20 cellular contexts compared by ENCODE assay signal in the genomic region with DNA sequence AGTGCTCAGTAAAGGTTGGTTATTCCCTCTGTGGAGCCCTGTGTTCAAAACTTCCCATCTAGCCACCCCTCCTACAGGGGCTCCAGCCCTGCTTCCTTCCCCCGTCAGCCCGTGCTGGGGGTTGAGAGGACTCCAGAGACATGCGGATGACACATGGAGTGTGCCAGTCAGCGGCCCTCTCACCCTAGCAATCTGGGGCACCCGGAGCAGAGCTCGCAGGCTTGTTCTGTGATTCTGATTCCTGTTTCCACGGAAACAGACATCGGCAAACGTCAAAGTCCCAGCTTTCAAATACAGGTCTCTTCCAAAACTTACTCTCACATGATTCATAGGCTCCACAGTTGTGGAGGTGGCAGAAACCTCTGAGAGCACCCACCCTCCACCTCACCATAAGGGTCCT. TPM values are rescaled to one million over a fixed set of nuclear protein-coding genes. Genes with fewer than 3 reads are reported as not detected.
DNase-seq lines count a peak whose midpoint lies in the region; ATAC-seq, FAIRE-seq and TF ChIP-seq lines count a peak whose summit lies in the region.
"Had no signal": no experiment of that assay in that cellular context is flagged by ENCODE, and none has a peak within 500 bp of the region (broad histone marks: within the 10 kb centered on the region; RNA-seq: fewer than 3 reads in every experiment).

No MANE protein-coding gene starts in this region.

- no peak overlapping the region for H3K4me3 ChIP-seq in H1 (ENCODE audit: extremely low read depth in 1 of 4, insufficient read depth in 2 of 4, low read depth in 3 of 4, low read length in 4 of 4)
- no peak overlapping the region for H3K4me3 ChIP-seq in esophagus muscularis mucosa
- H3K4me3 ChIP-seq: HAP-1 had no signal

- no peak overlapping the region for H3K18ac ChIP-seq in H1 (ENCODE audit: extremely low read depth, low read length)

- TF ChIP-seq RAD21 in H1 (IDR thresholded peaks at IDR 0.05 in 1 of 2, conservative IDR thresholded peaks at IDR 0.05 in 1 of 2; ENCODE audit: low read depth in 2 of 2, low read length in 2 of 2), result no peak

- no peaks in the 10 kb centered on the region for H4K20me1 ChIP-seq in H1 (replicated peaks in 1 of 2; ENCODE audit: control insufficient read depth in 1 of 2, insufficient read depth in 2 of 2, low read length in 2 of 2)

- no peak overlapping the region for H2BK5ac ChIP-seq in H1 (ENCODE audit: low read depth, low read length)

- H3K4ac ChIP-seq in H1 (replicated peaks; ENCODE audit: insufficient read length, low read depth, low read length), result no peak overlapping the region

- H2AFZ ChIP-seq in H1 (ENCODE audit: low read length), result no peak overlapping the region

- ATAC-seq in HG02973 (IDR thresholded peaks at IDR 0.05; ENCODE audit: unreplicated experiment), result no peak

- no peak overlapping the region for H3K56ac ChIP-seq in H1 (replicated peaks; ENCODE audit: insufficient read length, low read depth, low read length)

- peaks cover 0 to 6% (median 0%) of the 10 kb centered on the region in 4 experiments; a peak in 4 of 7 replicates for H3K27me3 ChIP-seq in H1 (replicated peaks in 1 of 4; ENCODE audit: control insufficient read depth in 3 of 4, extremely low read depth in 1 of 4, insufficient read depth in 3 of 4, low read length in 3 of 4)
- H3K27me3 ChIP-seq in esophagus muscularis mucosa, result no peaks in the 10 kb centered on the region

- no peak overlapping the region for H2BK20ac ChIP-seq in H1 (ENCODE audit: low read length)

- DNase-seq in NCI-H2227 (lab: John Stamatoyannopoulos, UW; ENCODE audit: unreplicated experiment) (peak; percentile 21), NCI-H2227 treated with DMSO at 0.1 percent for 48 hours (lab: John Stamatoyannopoulos, UW) (no peak), M059J (ENCODE audit: low read depth) (peak; percentile 34), H1 (ENCODE audit: low read depth in 1 of 2, low spot score in 2 of 2) (no peak), nucleus accumbens (lab: John Stamatoyannopoulos, UW) (peak in 35 of 56 donors; percentile 15 to 78 (median 36)), T1000 (lab: John Stamatoyannopoulos, UW) (no peak), esophagus muscularis mucosa (ENCODE audit: extremely low spot score) (no peak)
- DNase-seq: ACHN; C1 segment of cervical spinal cord; Calu3; CD4-positive, alpha-beta T cell; DMS153; DMS79 treated with DMSO at 0.1 percent for 48 hours; EL; GOT3 had no signal

- no peak overlapping the region for H4K91ac ChIP-seq in H1 (replicated peaks; ENCODE audit: insufficient read length, low read length)

- H3K9me3 ChIP-seq in H1 (ENCODE audit: insufficient read depth in 2 of 2, low read depth in 1 of 2, low read length in 1 of 2) (no peaks in the 10 kb centered on the region), esophagus muscularis mucosa (no peaks in the 10 kb centered on the region)
- H3K9me3 ChIP-seq: HAP-1 had no signal

- H3K4me2 ChIP-seq in H1 (ENCODE audit: insufficient read depth in 1 of 2, low read depth in 2 of 2, low read length in 2 of 2), result no peak overlapping the region

- intact Hi-C loops in esophagus muscularis mucosa (cut with DNase I), result loop anchor here (10.0 kb wide), 1 partner anchor 291 kb away; no protein-coding TSS in a partner anchor

- H2BK120ac ChIP-seq in H1 (replicated peaks; ENCODE audit: low read depth, low read length), result no peak overlapping the region

- no peaks in the 10 kb centered on the region for H3K79me2 ChIP-seq in H1 (ENCODE audit: control insufficient read depth in 1 of 2, insufficient read depth in 2 of 2, low read length in 2 of 2)

- H3K27ac ChIP-seq in H1 (ENCODE audit: low read depth, low read length) (no peak overlapping the region), esophagus muscularis mucosa (replicated peaks in 1 of 4) (no peak overlapping the region)

- 81% methylated on average over 9 of the region's 9 CpGs; no CpG with 5 or more reads in 1 of the 2 experiments for WGBS in H1 (ENCODE audit: extremely low coverage in 1 of 2, insufficient coverage in 1 of 2, insufficient read length in 1 of 2, insufficient replicate concordance in 2 of 2, low coverage in 1 of 2, low lambda C conversion rate in 2 of 2, missing lambda C conversion rate in 1 of 2), 2 experiments
- 72% methylated on average over 9 of the region's 9 CpGs for WGBS in esophagus muscularis mucosa

- H3K4me1 ChIP-seq in H1 (replicated peaks in 1 of 4; ENCODE audit: control insufficient read depth in 3 of 4, insufficient read depth in 4 of 4, low read length in 3 of 4), result peaks cover 0 to 3% (median 2%) of the 10 kb centered on the region in 4 experiments; a peak in 2 of 7 replicates
- H3K4me1 ChIP-seq in esophagus muscularis mucosa, result peaks cover 8 to 12% (median 10%) of the 10 kb centered on the region in 4 donors
- H3K4me1 ChIP-seq: HAP-1 had no signal

- no peak overlapping the region for H4K8ac ChIP-seq in H1 (ENCODE audit: extremely low read depth, insufficient read depth, low read length)

- TF ChIP-seq POLR2A in H1 (IDR thresholded peaks at IDR 0.05; ENCODE audit: control extremely low read depth in 1 of 2, low read depth in 2 of 2, low read length in 2 of 2) (no peak), esophagus muscularis mucosa (IDR thresholded peaks at IDR 0.05; ENCODE audit: low read depth) (no peak)

- 0 out of 2 replicates have a peak overlapping the region, but pooled peaks have one; percentile 50 for H2BK12ac ChIP-seq in H1 (ENCODE audit: low read depth, low read length)

- no peak overlapping the region for H3K23ac ChIP-seq in H1 (ENCODE audit: insufficient read length)

- no peaks in the 10 kb centered on the region for H3K79me1 ChIP-seq in H1 (ENCODE audit: low read depth, low read length)

- no peak for FAIRE-seq in H1 (lab: Jason Lieb, UNC)
- FAIRE-seq: G401.6, GM12892, GM19239 had no signal

- POLR2A ChIA-PET in H1 (lab: Charles Lee; ENCODE audit: partially characterized antibody), result interaction anchor here (1.9 kb wide), 1 partner anchor 9 kb away, joined by 5 read pairs; no protein-coding TSS in a partner anchor

- H4K5ac ChIP-seq in H1 (ENCODE audit: insufficient read length, low read depth, low read length), result no peak overlapping the region

- H3K9ac ChIP-seq in H1 (replicated peaks in 1 of 4; ENCODE audit: extremely low read depth in 1 of 4, low read depth in 3 of 4, low read length in 3 of 4), result no peak overlapping the region

- H3K14ac ChIP-seq in H1 (ENCODE audit: insufficient read length), result no peak overlapping the region

- no peak for TF ChIP-seq EP300 in H1 (IDR thresholded peaks at IDR 0.05; ENCODE audit: borderline replicate concordance in 1 of 2, low read depth in 2 of 2, low read length in 2 of 2)
- TF ChIP-seq EP300 in esophagus muscularis mucosa (IDR thresholded peaks at IDR 0.05), result no peak

- H3K23me2 ChIP-seq in H1 (ENCODE audit: low read depth, low read length), result no peaks in the 10 kb centered on the region

- TF ChIP-seq CTCF in H1 (IDR thresholded peaks at IDR 0.05; ENCODE audit: control extremely low read depth in 1 of 3, insufficient read depth in 1 of 3, low read depth in 1 of 3, low read length in 3 of 3) (no peak), esophagus muscularis mucosa (IDR thresholded peaks at IDR 0.05) (no peak)

- no peak overlapping the region for H2BK15ac ChIP-seq in H1 (ENCODE audit: low read length)

- CTCF ChIA-PET in H1 (lab: Charles Lee; ENCODE audit: partially characterized antibody), result interaction anchor here (1.0 to 1.7 kb wide), 4 partner anchors 33 to 105 kb away, joined by 3 to 4 read pairs (median 3); no protein-coding TSS in a partner anchor

- no peak overlapping the region for H2AK5ac ChIP-seq in H1 (ENCODE audit: low read depth, low read length)

- H3K36me3 ChIP-seq in H1 (ENCODE audit: control insufficient read depth in 2 of 4, insufficient read depth in 4 of 4, low read length in 3 of 4), result no peaks in the 10 kb centered on the region
- no peaks in the 10 kb centered on the region for H3K36me3 ChIP-seq in esophagus muscularis mucosa
- H3K36me3 ChIP-seq: HAP-1 had no signal

TF ChIP-seq in H1, 55 proteins besides CTCF, POLR2A, EP300 and RAD21:
- TF ChIP-seq SP4 (IDR thresholded peaks at IDR 0.05; ENCODE audit: low read length), result no peak
- TF ChIP-seq ZNF274 (IDR thresholded peaks at IDR 0.05; ENCODE audit: borderline replicate concordance, extremely low read depth, low read length), result no peak
- no peak for TF ChIP-seq SRF (IDR thresholded peaks at IDR 0.05; ENCODE audit: low read depth, low read length)
- no peak for TF ChIP-seq GTF2F1 (IDR thresholded peaks at IDR 0.05; ENCODE audit: borderline replicate concordance, low read depth, low read length)
- TF ChIP-seq SUZ12 (IDR thresholded peaks at IDR 0.05; ENCODE audit: low read length), result no peak
TF ChIP-seq in H1: peak in this region for 0.

RNA-seq across cellular contexts. Expression of gene SSBP3, which starts 9.8 kb away (rescaled TPM):
- total RNA-seq in M059J (2014; rRNA removed; shearing (Covaris generic)), result 11.7 and 18.8 TPM in 2 replicates
- total RNA-seq in H1 (2021; fragmentation: NEBNext Ultra II Directional; extraction: Animal tissue kit (Norgen Biotek cat#: 25700)), result 133 and 134 TPM in 2 replicates
- polyA plus RNA-seq in H1 (2011; rRNA removed), result 99.7 and 126 TPM in 2 replicates
- polyA plus RNA-seq in H1 (2011; cell fraction: cytosol; rRNA removed), result 76.0 TPM
- 114 TPM for polyA plus RNA-seq in H1 (2011; cell fraction: nucleus; rRNA removed)
- polyA plus RNA-seq in H1 (2012, experiment 1 of 2), result 108 to 113 TPM (median 112 TPM) in 4 replicates
- 86.8 TPM for polyA plus RNA-seq in H1 (2012, experiment 2 of 2)
- 131 TPM for polyA plus RNA-seq in H1 (2013, experiment 1 of 2)
- polyA plus RNA-seq in H1 (2013, experiment 2 of 2), result 128 TPM
- polyA minus RNA-seq in H1 (2011; rRNA and poly(A)+ RNA removed), result 35.3 and 44.7 TPM in 2 replicates
- 39.1 TPM for polyA minus RNA-seq in H1 (2011; cell fraction: cytosol; rRNA and poly(A)+ RNA removed)
- polyA minus RNA-seq in H1 (2011; cell fraction: nucleus; rRNA and poly(A)+ RNA removed), result 26.8 TPM
- total RNA-seq in esophagus muscularis mucosa, result 10 to 100 TPM; 32.8 to 63.4 (median 47.4) TPM

Comparison
In these comparisons a context has a peak if more than half of its experiments do, and no peak if none do; other contexts are left out.
1. DNase-seq: peak in NCI-H2227 (single experiment), M059J (single experiment) and nucleus accumbens (35 of 56); none in NCI-H2227 treated with DMSO at 0.1 percent for 48 hours (single experiment), H1 (0 of 2), T1000 (single experiment) and esophagus muscularis mucosa (single experiment).